In genomic region chr3:150666167-150666566, GRCh38 we compare ENCODE assay signal across 20 cellular contexts. TPM values are rescaled to one million over a fixed set of nuclear protein-coding genes. Genes with fewer than 3 reads are reported as not detected.
"Had no signal": no experiment of that assay in that cellular context is flagged by ENCODE, and none has a peak within 500 bp of the region (broad histone marks: within the 10 kb centered on the region; RNA-seq: fewer than 3 reads in every experiment).

No MANE protein-coding gene starts in this region.

- ATAC-seq: activated CD4-positive, CD25-positive, alpha-beta regulatory T cell treated with anti-CD3 and anti-CD28 coated beads, Interleukin-2, amount 50 U/mL, for 24 hours; stimulated activated naive B cell treated with anti-CD40 and anti-IgM and Interleukin-4, amounts not matched to agents 10 μg/mL and 1 μg/mL and 100 μg/mL, for 72 hours had no signal

- H3K27ac Mint-ChIP-seq: activated naive CD8-positive, alpha-beta T cell; nephron; stimulated activated naive B cell treated with anti-CD40 and anti-IgM and Interleukin-4, amounts not matched to agents 10 μg/mL and 1 μg/mL and 100 μg/mL, for 72 hours; type B pancreatic cell had no signal

- H3K9me3 Mint-ChIP-seq: central memory CD8-positive, alpha-beta T cell; nephron; stimulated activated naive B cell treated with anti-CD40 and anti-IgM and Interleukin-4, amounts not matched to agents 10 μg/mL and 1 μg/mL and 100 μg/mL, for 72 hours; type B pancreatic cell had no signal

- H3K36me3 Mint-ChIP-seq: stimulated activated naive B cell treated with anti-CD40 and anti-IgM and Interleukin-4, amounts not matched to agents 10 μg/mL and 1 μg/mL and 100 μg/mL, for 72 hours; type B pancreatic cell had no signal

- H3K4me1 Mint-ChIP-seq: nephron had no signal

- H3K4me3 Mint-ChIP-seq: activated naive CD8-positive, alpha-beta T cell; central memory CD8-positive, alpha-beta T cell; nephron; stimulated activated naive B cell treated with anti-CD40 and anti-IgM and Interleukin-4, amounts not matched to agents 10 μg/mL and 1 μg/mL and 100 μg/mL, for 72 hours; type B pancreatic cell had no signal

- DNase-seq: activated effector memory CD4-positive, alpha-beta T cell treated with Interleukin-2 at 50 U/mL for 16 hours; anterior cingulate cortex; brain microvascular endothelial cell; foreskin fibroblast; kidney glomerular epithelial cell; mesendoderm; nucleus accumbens; stimulated activated CD4-positive, alpha-beta T cell treated with anti-CD3 and anti-CD28 coated beads, Interleukin-2, amount 100 ng/mL, for 48 hours; stimulated activated naive B cell treated with anti-CD40 and anti-IgM and Interleukin-4, amounts not matched to agents 10 μg/mL and 1 μg/mL and 100 μg/mL, for 72 hours; T-helper 9 cell had no signal

- H3K9me3 ChIP-seq: suprapubic skin had no signal

RNA-seq across cellular contexts. Expression of gene ERICH6, which starts 37.6 kb away (rescaled TPM):
- total RNA-seq: activated CD8-positive, alpha-beta memory T cell treated with anti-CD3 and anti-CD28 coated beads for 36 hours; endothelial cell of umbilical vein; lower leg skin; posterior vena cava had no signal
